In the genomic region with DNA sequence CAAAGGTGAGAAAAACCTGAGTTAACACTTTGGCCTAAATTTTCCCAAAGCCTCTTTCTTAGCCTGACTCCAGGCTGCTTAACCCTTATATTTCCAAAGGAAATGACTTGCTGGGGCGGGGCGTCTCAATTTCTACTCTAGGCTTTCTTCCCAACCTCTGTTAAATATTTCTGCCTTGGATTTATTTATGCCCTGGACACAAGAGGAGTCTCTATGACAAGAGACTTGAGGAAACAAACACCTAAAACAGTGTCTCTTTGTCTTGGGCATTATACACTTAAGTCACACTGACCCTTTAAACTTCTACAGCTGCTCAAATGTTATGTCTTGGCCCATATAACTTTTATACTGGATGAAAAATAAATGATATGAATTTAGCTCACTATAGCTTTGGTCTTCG, we compare ENCODE assay signal across 12 cellular contexts. TPM values are rescaled to one million over a fixed set of nuclear protein-coding genes. Genes with fewer than 3 reads are reported as not detected.
DNase-seq lines count a peak whose midpoint lies in the region; ATAC-seq and TF ChIP-seq lines count a peak whose summit lies in the region.
"Had no signal": no experiment of that assay in that cellular context is flagged by ENCODE, and none has a peak within 500 bp of the region (broad histone marks: within the 10 kb centered on the region; RNA-seq: fewer than 3 reads in every experiment).

No MANE protein-coding gene starts in this region.

- H3K27me3 Mint-ChIP-seq in T-helper 2 cell treated with Interferon-gamma antibody and Interleukin-4, amounts not matched to agents 5 μg/mL and 100 μg/mL, for 36 hours (ENCODE audit: low read depth) = no peaks in the 10 kb centered on the region

- H3K27ac ChIP-seq in PC-3 (ENCODE audit: low read length) (no peak overlapping the region), breast epithelium (peak overlapping the region; percentile 16 to 61), spleen (peak overlapping the region in 5 of 8 donors; percentile 27 to 76 (median 34))

- intact Hi-C loops in PC-3 (cut with micrococcal nuclease) (no loop called here), breast epithelium (cut with DNase I; ENCODE audit: low total_unique reads) (no loop called here), spleen (cut with DNase I; ENCODE audit: low total_unique reads) (loop anchor here (5.0 kb wide), 1 partner anchor 203 kb away; no protein-coding TSS in a partner anchor)

- 75 to 79% (median 78%) methylated on average over 3 of the region's 3 CpGs for WGBS in spleen, 5 donors

- peak overlapping the region; percentile 28; the same call in 1 of the 2 replicates for H2AFZ ChIP-seq in PC-3 (ENCODE audit: low read length)

- H3K9me2 ChIP-seq in PC-3 (replicated peaks; ENCODE audit: low read length) = no peaks in the 10 kb centered on the region

- H3K4me3 Mint-ChIP-seq in T-helper 2 cell treated with Interferon-gamma antibody and Interleukin-4, amounts not matched to agents 5 μg/mL and 100 μg/mL, for 36 hours = peak overlapping the region; percentile 76
- H3K4me3 Mint-ChIP-seq: H9 had no signal

- BruUV-seq in PC-3 (replicated peaks; lab: Mats Ljungman, UMichigan) = TSS peak; percentile 64

- H3K36me3 ChIP-seq in PC-3 (ENCODE audit: low read depth, low read length) (no peaks in the 10 kb centered on the region), breast epithelium (no peaks in the 10 kb centered on the region), spleen (no peaks in the 10 kb centered on the region)
- H3K36me3 ChIP-seq: thoracic aorta had no signal

- POLR2A ChIA-PET in PC-3 (lab: Charles Lee; ENCODE audit: unreplicated experiment) = no interaction called here

- H3K36me3 Mint-ChIP-seq in T-helper 2 cell treated with Interferon-gamma antibody and Interleukin-4, amounts not matched to agents 5 μg/mL and 100 μg/mL, for 36 hours (ENCODE audit: low read depth) = no peaks in the 10 kb centered on the region

- no peaks in the 10 kb centered on the region for H3K79me2 ChIP-seq in PC-3 (ENCODE audit: low read length)

- H3F3A ChIP-seq in PC-3 (ENCODE audit: low read length, unreplicated experiment) = peaks cover 9% of the 10 kb centered on the region

- H3K4me3 ChIP-seq in PC-3 (ENCODE audit: low read length) = no peak overlapping the region
- H3K4me3 ChIP-seq in breast epithelium = no peak overlapping the region
- H3K4me3 ChIP-seq in spleen = no peak overlapping the region
- H3K4me3 ChIP-seq: thoracic aorta had no signal

- no peak overlapping the region for H3K4me2 ChIP-seq in PC-3 (ENCODE audit: low read length)

- TF ChIP-seq CTCF in PC-3 (conservative IDR thresholded peaks at IDR 0.05; ENCODE audit: low read depth, low read length) = no peak
- no peak for TF ChIP-seq CTCF in breast epithelium (IDR thresholded peaks at IDR 0.05)
- no peak for TF ChIP-seq CTCF in spleen (IDR thresholded peaks at IDR 0.05 in 8 of 11, conservative IDR thresholded peaks at IDR 0.05 in 3 of 11)

- no peaks in the 10 kb centered on the region for H3K9me3 Mint-ChIP-seq in T-helper 2 cell treated with Interferon-gamma antibody and Interleukin-4, amounts not matched to agents 5 μg/mL and 100 μg/mL, for 36 hours
- H3K9me3 Mint-ChIP-seq: H9 had no signal

- H3K27ac Mint-ChIP-seq in T-helper 2 cell treated with Interferon-gamma antibody and Interleukin-4, amounts not matched to agents 5 μg/mL and 100 μg/mL, for 36 hours = peak overlapping the region; percentile 96
- H3K27ac Mint-ChIP-seq: H9 had no signal

- H3K9me3 ChIP-seq in PC-3 (ENCODE audit: low read length) = no peaks in the 10 kb centered on the region
- H3K9me3 ChIP-seq in breast epithelium = no peaks in the 10 kb centered on the region
- no peaks in the 10 kb centered on the region for H3K9me3 ChIP-seq in spleen
- H3K9me3 ChIP-seq: thoracic aorta had no signal

- H3K4me1 ChIP-seq in PC-3 (ENCODE audit: insufficient read depth, low read length) (peaks cover 37% of the 10 kb centered on the region), breast epithelium (peaks cover 0 to 3% of the 10 kb centered on the region in 2 donors), spleen (peaks cover 0 to 69% (median 45%) of the 10 kb centered on the region in 6 donors)

- CTCF ChIA-PET in PC-3 (lab: Charles Lee) = no interaction called here

- TF ChIP-seq POLR2A in breast epithelium (IDR thresholded peaks at IDR 0.05) (no peak), spleen (IDR thresholded peaks at IDR 0.05) (no peak), GM18505 (IDR thresholded peaks at IDR 0.05; ENCODE audit: borderline replicate concordance, extremely low read depth, insufficient read depth, insufficient read length) (no peak)

- DNase-seq in T-helper 2 cell treated with Interferon-gamma antibody and Interleukin-4, amounts not matched to agents 5 μg/mL and 100 μg/mL, for 36 hours (ENCODE audit: low spot score) = no peak
- DNase-seq in T-helper 2 cell (no peak), PC-3 (no peak), breast epithelium (ENCODE audit: low spot score in 2 of 2) (no peak), spleen (no peak), GF-D8 (lab: John Stamatoyannopoulos, UW) (no peak)
- DNase-seq: H9; NCI-H2227 treated with DMSO at 0.1 percent for 48 hours; stimulated activated CD4-positive, alpha-beta T cell treated with anti-CD3 and anti-CD28 coated beads, Interleukin-4, amount 100 ng/mL, for 24 hours had no signal

- peaks cover 68% of the 10 kb centered on the region for H3K4me1 Mint-ChIP-seq in T-helper 2 cell treated with Interferon-gamma antibody and Interleukin-4, amounts not matched to agents 5 μg/mL and 100 μg/mL, for 36 hours (ENCODE audit: low read depth)

- no peak overlapping the region for H3K9ac ChIP-seq in PC-3 (ENCODE audit: low read length)

- H3K27me3 ChIP-seq in PC-3 (ENCODE audit: low read length) (no peaks in the 10 kb centered on the region), breast epithelium (no peaks in the 10 kb centered on the region), spleen (replicated peaks in 1 of 7) (no peaks in the 10 kb centered on the region)

- no peak for ATAC-seq in PC-3
- ATAC-seq in GM18505 (IDR thresholded peaks at IDR 0.05; ENCODE audit: unreplicated experiment) = no peak
- ATAC-seq in GM19455 (IDR thresholded peaks at IDR 0.05; ENCODE audit: unreplicated experiment) = no peak

- no peaks in the 10 kb centered on the region for H4K20me1 ChIP-seq in PC-3 (ENCODE audit: low read length)

RNA-seq across cellular contexts. Expression of a gene that starts 28.3 kb away (rescaled TPM):
- 4.7 and 6.0 TPM in 2 replicates for total RNA-seq in PC-3 (2014; rRNA removed)
- 10 to 100 TPM in 2 of 3 donors, 1 to 10 TPM in 1; 5.8 to 12.8 (median 12.7) TPM for total RNA-seq in breast epithelium
- total RNA-seq in spleen = 10 to 100 TPM; 12.6 to 17.4 (median 13.7) TPM
- 1 to 10 TPM; 2.1 to 3.4 (median 2.5) TPM for polyA plus RNA-seq in spleen
